24 cellular contexts compared by ENCODE assay signal in the genomic region with DNA sequence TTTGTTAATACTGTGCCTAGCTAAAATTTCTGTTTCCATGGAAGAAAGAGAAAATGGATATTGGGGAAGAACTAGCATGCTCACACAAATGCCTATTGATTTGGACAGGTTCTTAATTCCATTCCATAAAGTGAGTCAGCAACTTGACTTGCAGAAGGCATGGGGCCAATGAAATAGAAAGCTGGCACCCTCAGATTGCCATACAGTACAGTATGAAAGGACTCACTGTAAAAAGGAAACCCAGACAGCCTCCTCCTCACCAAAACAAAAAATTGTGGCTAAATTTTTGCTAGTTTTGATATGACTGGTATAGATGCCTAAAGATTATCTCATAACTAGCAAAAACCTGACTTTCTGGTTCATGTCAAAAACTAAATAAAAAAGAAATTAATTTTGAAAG. TPM values are rescaled to one million over a fixed set of nuclear protein-coding genes. Genes with fewer than 3 reads are reported as not detected.
A peak's percentile ranks its signal among the peaks of the same experiment; 100 is the strongest.
DNase-seq lines count a peak whose midpoint lies in the region; ATAC-seq and TF ChIP-seq lines count a peak whose summit lies in the region.
"Had no signal": no experiment of that assay in that cellular context is flagged by ENCODE, and none has a peak within 500 bp of the region (broad histone marks: within the 10 kb centered on the region; RNA-seq: fewer than 3 reads in every experiment).

No MANE protein-coding gene starts in this region.

- DNase-seq in MCF 10A (ENCODE audit: unreplicated experiment) (peak; percentile 23), breast epithelium (ENCODE audit: low spot score in 2 of 2) (no peak), NCI-H2029 treated with DMSO at 0.1 percent for 48 hours (lab: John Stamatoyannopoulos, UW) (no peak), HuH-7 (ENCODE audit: low spot score) (no peak), SHP77 (lab: John Stamatoyannopoulos, UW) (no peak)
- no peak for DNase-seq in activated CD8-positive, alpha-beta T cell treated with anti-CD3 and anti-CD28 coated beads for 36 hours
- no peak for DNase-seq in stimulated activated effector memory CD8-positive, alpha-beta T cell treated with anti-CD3 and anti-CD28 coated beads, Interleukin-12 subunit alpha, Interleukin-12 subunit beta, amount 100 ng/mL, for 72 hours (ENCODE audit: low spot score in 2 of 2)
- DNase-seq: activated CD8-positive, alpha-beta memory T cell treated with anti-CD3 and anti-CD28 coated beads for 24 hours; DMS153; erythroblast; left lung; NCI-H1417 treated with DMSO at 0.1 percent for 48 hours; NCI-H2171; NCI-H69; SJCRH30; spleen; stimulated activated CD8-positive, alpha-beta memory T cell treated with anti-CD3 and anti-CD28 coated beads, Interleukin-4, amount 100 ng/mL, for 48 hours; uterus; WERI-Rb-1 had no signal

- H3K27me3 Mint-ChIP-seq in MCF 10A (ENCODE audit: insufficient read depth, unreplicated experiment), result no peaks in the 10 kb centered on the region
- H3K27me3 Mint-ChIP-seq in activated CD8-positive, alpha-beta T cell treated with anti-CD3 and anti-CD28 coated beads for 36 hours, result peaks cover 3% of the 10 kb centered on the region
- H3K27me3 Mint-ChIP-seq: CD4-positive, CD25-positive, alpha-beta regulatory T cell had no signal

- no peaks in the 10 kb centered on the region for H3K9me3 Mint-ChIP-seq in MCF 10A (ENCODE audit: unreplicated experiment)
- no peaks in the 10 kb centered on the region for H3K9me3 Mint-ChIP-seq in activated CD8-positive, alpha-beta T cell treated with anti-CD3 and anti-CD28 coated beads for 36 hours
- H3K9me3 Mint-ChIP-seq in stimulated activated effector memory CD8-positive, alpha-beta T cell treated with anti-CD3 and anti-CD28 coated beads, Interleukin-12 subunit alpha, Interleukin-12 subunit beta, amount 100 ng/mL, for 72 hours, result no peaks in the 10 kb centered on the region
- H3K9me3 Mint-ChIP-seq: activated T-helper 2 cell treated with anti-CD3 and anti-CD28 coated beads, Interferon-gamma antibody, Interleukin-2, Interleukin-4, amounts not matched to agents 10 μg/mL and 5 μg/mL and 100 μg/mL, durations not matched to agents 14 hours and 24 hours and 36 hours had no signal

- TF ChIP-seq POLR2A in breast epithelium (IDR thresholded peaks at IDR 0.05), result no peak

- no peak overlapping the region for H3K27ac ChIP-seq in breast epithelium
- H3K27ac ChIP-seq: gastroesophageal sphincter, left lung, neural progenitor cell, SJCRH30, spleen, uterus, WERI-Rb-1 had no signal

- BruUV-seq in MCF 10A (replicated peaks; lab: Mats Ljungman, UMichigan), result no TSS peak

- H3K36me3 Mint-ChIP-seq in MCF 10A (ENCODE audit: insufficient read depth, unreplicated experiment), result no peaks in the 10 kb centered on the region
- H3K36me3 Mint-ChIP-seq in activated CD8-positive, alpha-beta T cell treated with anti-CD3 and anti-CD28 coated beads for 36 hours (ENCODE audit: low read depth), result no peaks in the 10 kb centered on the region
- no peaks in the 10 kb centered on the region for H3K36me3 Mint-ChIP-seq in stimulated activated effector memory CD8-positive, alpha-beta T cell treated with anti-CD3 and anti-CD28 coated beads, Interleukin-12 subunit alpha, Interleukin-12 subunit beta, amount 100 ng/mL, for 72 hours
- H3K36me3 Mint-ChIP-seq: CD4-positive, CD25-positive, alpha-beta regulatory T cell; neural progenitor cell had no signal

- H3K4me1 Mint-ChIP-seq in MCF 10A (ENCODE audit: insufficient read depth, unreplicated experiment), result peaks cover 11% of the 10 kb centered on the region
- peaks cover 4% of the 10 kb centered on the region for H3K4me1 Mint-ChIP-seq in activated CD8-positive, alpha-beta T cell treated with anti-CD3 and anti-CD28 coated beads for 36 hours (ENCODE audit: low read depth)
- peaks cover 6% of the 10 kb centered on the region for H3K4me1 Mint-ChIP-seq in stimulated activated effector memory CD8-positive, alpha-beta T cell treated with anti-CD3 and anti-CD28 coated beads, Interleukin-12 subunit alpha, Interleukin-12 subunit beta, amount 100 ng/mL, for 72 hours
- H3K4me1 Mint-ChIP-seq: neural progenitor cell had no signal

- no peak overlapping the region for H3K27ac Mint-ChIP-seq in MCF 10A (ENCODE audit: low read depth, unreplicated experiment)
- no peak overlapping the region for H3K27ac Mint-ChIP-seq in activated CD8-positive, alpha-beta T cell treated with anti-CD3 and anti-CD28 coated beads for 36 hours
- no peak overlapping the region for H3K27ac Mint-ChIP-seq in stimulated activated effector memory CD8-positive, alpha-beta T cell treated with anti-CD3 and anti-CD28 coated beads, Interleukin-12 subunit alpha, Interleukin-12 subunit beta, amount 100 ng/mL, for 72 hours
- H3K27ac Mint-ChIP-seq: activated T-helper 2 cell treated with anti-CD3 and anti-CD28 coated beads, Interferon-gamma antibody, Interleukin-2, Interleukin-4, amounts not matched to agents 10 μg/mL and 5 μg/mL and 100 μg/mL, durations not matched to agents 14 hours and 24 hours and 36 hours; neural progenitor cell had no signal

- peaks cover 0 to 27% of the 10 kb centered on the region in 2 donors for H3K27me3 ChIP-seq in breast epithelium
- H3K27me3 ChIP-seq: gastroesophageal sphincter, neural progenitor cell, SJCRH30, spleen, uterus had no signal

- H3K4me1 ChIP-seq in breast epithelium, result no peaks in the 10 kb centered on the region
- H3K4me1 ChIP-seq: gastroesophageal sphincter, left lung, neural progenitor cell, SJCRH30, spleen, uterus had no signal

- ATAC-seq in HG02885 (IDR thresholded peaks at IDR 0.05; ENCODE audit: poor library complexity, unreplicated experiment), result peak; percentile 43
- ATAC-seq in activated CD8-positive, alpha-beta T cell treated with anti-CD3 and anti-CD28 coated beads for 36 hours, result peak; percentile 61
- peak; percentile 85 for ATAC-seq in stimulated activated effector memory CD8-positive, alpha-beta T cell treated with anti-CD3 and anti-CD28 coated beads, Interleukin-12 subunit alpha, Interleukin-12 subunit beta, amount 100 ng/mL, for 72 hours
- ATAC-seq: gastroesophageal sphincter, left lung had no signal

- TF ChIP-seq CTCF in MCF 10A (IDR thresholded peaks at IDR 0.05; ENCODE audit: unreplicated experiment) (no peak), breast epithelium (IDR thresholded peaks at IDR 0.05) (no peak)
- no peak for TF ChIP-seq CTCF in activated CD8-positive, alpha-beta T cell treated with anti-CD3 and anti-CD28 coated beads for 36 hours (IDR thresholded peaks at IDR 0.05)

- H3K9me3 ChIP-seq in breast epithelium, result no peaks in the 10 kb centered on the region
- H3K9me3 ChIP-seq: gastroesophageal sphincter, left lung, SJCRH30, spleen, uterus had no signal

- H3K4me3 ChIP-seq in breast epithelium, result no peak overlapping the region
- H3K4me3 ChIP-seq: gastroesophageal sphincter, left lung, neural progenitor cell, SJCRH30, spleen, uterus had no signal

- CTCF ChIA-PET in MCF 10A (lab: Yijun Ruan, JAX), result no interaction called here
- CTCF ChIA-PET in activated CD8-positive, alpha-beta T cell treated with anti-CD3 and anti-CD28 coated beads for 36 hours (lab: Charles Lee), result interaction anchor here (1.2 kb wide), 1 partner anchor 165 kb away, joined by 3 read pairs; no protein-coding TSS in a partner anchor

- H3K4me3 Mint-ChIP-seq in MCF 10A (ENCODE audit: unreplicated experiment), result no peak overlapping the region
- H3K4me3 Mint-ChIP-seq in activated CD8-positive, alpha-beta T cell treated with anti-CD3 and anti-CD28 coated beads for 36 hours, result no peak overlapping the region
- no peak overlapping the region for H3K4me3 Mint-ChIP-seq in stimulated activated effector memory CD8-positive, alpha-beta T cell treated with anti-CD3 and anti-CD28 coated beads, Interleukin-12 subunit alpha, Interleukin-12 subunit beta, amount 100 ng/mL, for 72 hours
- H3K4me3 Mint-ChIP-seq: CD4-positive, CD25-positive, alpha-beta regulatory T cell; neural progenitor cell had no signal

- POLR2A ChIA-PET in MCF 10A (lab: Yijun Ruan, JAX), result interaction anchor here (0.7 to 1.6 kb wide), 2 partner anchors 11 to 25 kb away, joined by 4 to 5 read pairs; a partner anchor contains a TSS
- POLR2A ChIA-PET in activated CD8-positive, alpha-beta T cell treated with anti-CD3 and anti-CD28 coated beads for 36 hours (lab: Charles Lee), result no interaction called here

- no peaks in the 10 kb centered on the region for H3K36me3 ChIP-seq in breast epithelium
- H3K36me3 ChIP-seq: gastroesophageal sphincter, left lung, neural progenitor cell, SJCRH30, spleen, uterus, WERI-Rb-1 had no signal

- intact Hi-C loops in MCF 10A (cut with micrococcal nuclease) (no loop called here), breast epithelium (cut with DNase I; ENCODE audit: low total_unique reads) (no loop called here)
- intact Hi-C loops in activated CD8-positive, alpha-beta T cell treated with anti-CD3 and anti-CD28 coated beads for 36 hours (cut with micrococcal nuclease), result no loop called here

RNA-seq across cellular contexts. Expression of a gene that starts 11.2 kb away (rescaled TPM):
- total RNA-seq in MCF 10A (2022) (27.5 and 28.4 TPM in 2 replicates), breast epithelium (10 to 100 TPM; 20.6 to 40.5 (median 27.2) TPM)
- 10 to 100 TPM; 15.5 to 16.5 TPM for total RNA-seq in activated CD8-positive, alpha-beta T cell treated with anti-CD3 and anti-CD28 coated beads for 36 hours
